In genomic region chr10:21161090-21161625, GRCh38 we compare ENCODE assay signal across 17 cellular contexts.
DNase-seq lines count a peak whose midpoint lies in the region; ATAC-seq and TF ChIP-seq lines count a peak whose summit lies in the region.
"Had no signal": no experiment of that assay in that cellular context is flagged by ENCODE, and none has a peak within 500 bp of the region (broad histone marks: within the 10 kb centered on the region; RNA-seq: fewer than 3 reads in every experiment).

No MANE protein-coding gene starts in this region.

- no peaks in the 10 kb centered on the region for H3K27me3 ChIP-seq in endodermal cell (ENCODE audit: control insufficient read depth, insufficient read depth, low read length, poor library complexity, severe bottlenecking)
- H3K27me3 ChIP-seq in left lung: no peaks in the 10 kb centered on the region
- H3K27me3 ChIP-seq: BE2C had no signal

- H3K36me3 Mint-ChIP-seq in endodermal cell (ENCODE audit: low read depth) (peaks cover 33% of the 10 kb centered on the region), type B pancreatic cell (peaks cover 3% of the 10 kb centered on the region)
- H3K36me3 Mint-ChIP-seq: CD4-positive, alpha-beta memory T cell; IgD-negative memory B cell had no signal

- H3K27me3 Mint-ChIP-seq in endodermal cell (ENCODE audit: insufficient read depth): no peaks in the 10 kb centered on the region
- no peaks in the 10 kb centered on the region for H3K27me3 Mint-ChIP-seq in type B pancreatic cell

- intact Hi-C loops in left lung (cut with DNase I): no loop called here

- H3K27ac Mint-ChIP-seq in endodermal cell (peak overlapping the region; percentile 52), type B pancreatic cell (no peak overlapping the region)
- H3K27ac Mint-ChIP-seq: CD4-positive, alpha-beta memory T cell; IgD-negative memory B cell had no signal

- peak; percentile 82 for DNase-seq in cerebellar cortex (ENCODE audit: low spot score)
- no peak for DNase-seq in endodermal cell
- no peak for DNase-seq in left lung
- no peak for DNase-seq in H4 (ENCODE audit: low spot score)
- DNase-seq in type B pancreatic cell (ENCODE audit: extremely low spot score, unreplicated experiment): no peak
- DNase-seq: BE2C; CD4-positive, alpha-beta memory T cell; DMS53; GM23248; KG1 had no signal

- H3K4me1 ChIP-seq in HEK293 (ENCODE audit: control insufficient read depth, insufficient read depth, low read length) (peaks cover 8% of the 10 kb centered on the region), endodermal cell (ENCODE audit: control insufficient read depth, insufficient read depth, low read length) (no peaks in the 10 kb centered on the region), left lung (no peaks in the 10 kb centered on the region)
- H3K4me1 ChIP-seq: BE2C had no signal

- POLR2A ChIA-PET in HEK293 (lab: Yijun Ruan, JAX): no interaction called here

- no peak overlapping the region for H3K4me3 ChIP-seq in HEK293 (ENCODE audit: low read depth, low read length)
- H3K4me3 ChIP-seq in endodermal cell (ENCODE audit: low read length): no peak overlapping the region
- no peak overlapping the region for H3K4me3 ChIP-seq in left lung
- H3K4me3 ChIP-seq: A549, GM23248 had no signal

- H3K9ac ChIP-seq in endodermal cell (ENCODE audit: extremely low read depth, low read length, poor library complexity, severe bottlenecking): no peak overlapping the region
- H3K9ac ChIP-seq: GM23248 had no signal

- H3K9me3 Mint-ChIP-seq in endodermal cell: peaks cover 10% of the 10 kb centered on the region
- no peaks in the 10 kb centered on the region for H3K9me3 Mint-ChIP-seq in type B pancreatic cell

- CTCF ChIA-PET in HEK293 (lab: Yijun Ruan, JAX): no interaction called here

- peaks cover 2% of the 10 kb centered on the region for H3K4me1 Mint-ChIP-seq in endodermal cell
- H3K4me1 Mint-ChIP-seq in type B pancreatic cell (ENCODE audit: unreplicated experiment): peaks cover 16% of the 10 kb centered on the region
- H3K4me1 Mint-ChIP-seq: CD4-positive, alpha-beta memory T cell; IgD-negative memory B cell had no signal

- H3K36me3 ChIP-seq in HEK293 (ENCODE audit: control insufficient read depth in 2 of 2, insufficient read depth in 1 of 2, low read length in 2 of 2) (no peaks in the 10 kb centered on the region), endodermal cell (ENCODE audit: control insufficient read depth, insufficient read depth, low read length) (peaks cover 20% of the 10 kb centered on the region), left lung (no peaks in the 10 kb centered on the region)
- H3K36me3 ChIP-seq: BE2C had no signal

- TF ChIP-seq CTCF in HEK293 (tag by site-specific recombination; IDR thresholded peaks at IDR 0.05): no peak
- TF ChIP-seq CTCF in endodermal cell (conservative IDR thresholded peaks at IDR 0.05): no peak
- no peak for TF ChIP-seq CTCF in left lung (IDR thresholded peaks at IDR 0.05)
- no peak for TF ChIP-seq CTCF in type B pancreatic cell (conservative IDR thresholded peaks at IDR 0.05)

- 83 to 91% methylated on average over 4 to 5 of the region's 5 CpGs for WGBS in endodermal cell (ENCODE audit: insufficient coverage in 1 of 2, insufficient read length in 1 of 2), 2 experiments

- H3K4me3 Mint-ChIP-seq in endodermal cell: no peak overlapping the region
- H3K4me3 Mint-ChIP-seq in type B pancreatic cell: no peak overlapping the region
- H3K4me3 Mint-ChIP-seq: CD4-positive, alpha-beta memory T cell; IgD-negative memory B cell had no signal

- ATAC-seq in left lung: no peak
- ATAC-seq in GM19351 (IDR thresholded peaks at IDR 0.05; ENCODE audit: unreplicated experiment): no peak
- ATAC-seq: A549, HCT116 had no signal

- H3K27ac ChIP-seq in HEK293 (ENCODE audit: extremely low read depth, low read depth, low read length) (no peak overlapping the region), endodermal cell (ENCODE audit: low read depth, low read length) (peak overlapping the region; percentile 7), left lung (no peak overlapping the region)
- H3K27ac ChIP-seq: A549, C4-2B, GM23248, HL-60 had no signal

- H3K9me3 ChIP-seq in HEK293 (ENCODE audit: control insufficient read depth, insufficient read depth, low read depth, low read length) (no peaks in the 10 kb centered on the region), endodermal cell (ENCODE audit: control insufficient read depth, low read length) (peaks cover 22% of the 10 kb centered on the region), left lung (no peaks in the 10 kb centered on the region)
- H3K9me3 ChIP-seq: BE2C had no signal

TF ChIP-seq in HEK293, 187 proteins besides CTCF, POLR2A, EP300 and RAD21:
- TF ChIP-seq ZNF274 (IDR thresholded peaks at IDR 0.05; ENCODE audit: low read length) (no peak), ZNF274 (tag by site-specific recombination; IDR thresholded peaks at IDR 0.05; ENCODE audit: borderline replicate concordance) (no peak), ZNF707 (tag by site-specific recombination; IDR thresholded peaks at IDR 0.05) (no peak), KLF9 (tag by site-specific recombination; IDR thresholded peaks at IDR 0.05; ENCODE audit: low read depth) (no peak), ZBTB17 (tag by site-specific recombination; IDR thresholded peaks at IDR 0.05) (no peak), ZNF121 (tag by site-specific recombination; IDR thresholded peaks at IDR 0.05) (peak; percentile 65), ZNF639 (tag by site-specific recombination; IDR thresholded peaks at IDR 0.05) (no peak), PRDM6 (tag by site-specific recombination; IDR thresholded peaks at IDR 0.05) (no peak), ZNF416 (tag by site-specific recombination; IDR thresholded peaks at IDR 0.05) (no peak)
